In the genomic region with DNA sequence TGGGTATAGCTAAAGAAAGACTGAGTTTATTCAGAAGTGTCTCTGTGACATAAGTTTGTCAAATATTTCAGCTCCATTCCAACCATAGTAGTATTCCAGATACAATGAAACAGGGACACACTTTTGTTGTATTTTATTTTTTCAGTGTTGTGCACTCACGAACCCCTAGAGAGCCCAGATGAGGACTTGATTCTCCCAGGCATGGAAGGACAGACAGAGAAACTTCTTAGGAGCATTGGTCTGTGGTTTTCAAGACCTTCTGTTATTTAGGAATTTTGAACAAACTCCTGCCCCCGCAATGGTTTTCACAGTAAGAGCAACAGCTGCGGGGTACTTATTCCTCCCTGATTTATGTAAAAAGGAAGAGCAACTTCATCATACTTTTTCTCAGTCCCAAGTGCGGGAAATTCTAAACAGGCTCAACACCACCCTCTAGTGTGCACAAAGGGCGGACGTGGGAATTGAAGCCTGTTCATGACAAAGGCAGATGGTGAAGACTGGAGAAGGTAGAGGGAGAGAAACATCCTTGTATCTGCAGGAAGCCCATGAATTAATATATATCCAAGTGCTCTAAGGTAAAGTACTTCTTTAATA, we compare ENCODE assay signal across 8 cellular contexts.
DNase-seq lines count a peak whose midpoint lies in the region; ATAC-seq and TF ChIP-seq lines count a peak whose summit lies in the region.

No MANE protein-coding gene starts in this region.

- no peaks in the 10 kb centered on the region for H3K9me3 Mint-ChIP-seq in MCF 10A (ENCODE audit: unreplicated experiment)

- in situ Hi-C loops in KBM-7 (cut with MboI; ENCODE audit: low pct_unique_long_range_greater_than_20kb, low sequenced_read_pairs) = no loop called here

- no peaks in the 10 kb centered on the region for H3K36me3 ChIP-seq in Peyer's patch

- H3K9me3 ChIP-seq in Peyer's patch = no peaks in the 10 kb centered on the region

- H3K4me3 ChIP-seq in Peyer's patch = no peak overlapping the region

- H3K4me3 Mint-ChIP-seq in MCF 10A (ENCODE audit: unreplicated experiment) = no peak overlapping the region

- ATAC-seq in GM18867 (IDR thresholded peaks at IDR 0.05; ENCODE audit: unreplicated experiment) (peak; percentile 84), GM19035 (IDR thresholded peaks at IDR 0.05; ENCODE audit: unreplicated experiment) (no peak)

- TF ChIP-seq POLR2A in Peyer's patch (IDR thresholded peaks at IDR 0.05) = no peak

- BruUV-seq in MCF 10A (replicated peaks; lab: Mats Ljungman, UMichigan) = no TSS peak

- POLR2A ChIA-PET in MCF 10A (lab: Yijun Ruan, JAX) = no interaction called here

- no peaks in the 10 kb centered on the region for H3K36me3 Mint-ChIP-seq in MCF 10A (ENCODE audit: insufficient read depth, unreplicated experiment)

- CTCF ChIA-PET in MCF 10A (lab: Yijun Ruan, JAX) = interaction anchor here (0.5 to 3.5 kb wide), 36 partner anchors 9 to 989 kb away, joined by 3 to 13 read pairs (median 4); no protein-coding TSS in a partner anchor

- DNase-seq in CD1c-positive myeloid dendritic cell (ENCODE audit: extremely low spot score) (peak; percentile 49), KBM-7 (peak; percentile 72), Peyer's patch (peak in 2 of 3 donors; percentile 22 to 56), MCF 10A (ENCODE audit: unreplicated experiment) (peak; percentile 71), iris pigment epithelial cell (ENCODE audit: low read depth) (peak; percentile 65)
- DNase-seq in stimulated activated CD4-positive, alpha-beta T cell treated with anti-CD3 and anti-CD28 coated beads, Interleukin-4, amount 100 ng/mL, for 1 hour = peak; percentile 3

- H3K27ac Mint-ChIP-seq in MCF 10A (ENCODE audit: low read depth, unreplicated experiment) = no peak overlapping the region

- no peaks in the 10 kb centered on the region for H3K27me3 Mint-ChIP-seq in MCF 10A (ENCODE audit: insufficient read depth, unreplicated experiment)

- H3K27ac ChIP-seq in Peyer's patch = no peak overlapping the region

- H3K4me1 Mint-ChIP-seq in MCF 10A (ENCODE audit: insufficient read depth, unreplicated experiment) = no peaks in the 10 kb centered on the region

- H3K4me1 ChIP-seq in Peyer's patch = no peaks in the 10 kb centered on the region

- intact Hi-C loops in MCF 10A (cut with micrococcal nuclease) = loop anchor here (1.0 to 10.0 kb wide), 4 partner anchors 109 to 829 kb away; no protein-coding TSS in a partner anchor

- TF ChIP-seq CTCF in Peyer's patch (IDR thresholded peaks at IDR 0.05) (peak in 5 of 6 experiments; percentile 13 to 49 (median 41)), MCF 10A (IDR thresholded peaks at IDR 0.05; ENCODE audit: unreplicated experiment) (peak; percentile 54)

- H3K27me3 ChIP-seq in Peyer's patch = no peaks in the 10 kb centered on the region

Comparison
In these comparisons a context has a peak if more than half of its experiments do, and no peak if none do; other contexts are left out.
1. DNase-seq: peak in every context shown above with its lines; median percentile 72 in KBM-7; 71 in MCF 10A; 65 in iris pigment epithelial cell; 49 in CD1c-positive myeloid dendritic cell; 39 in Peyer's patch; 3 in stimulated activated CD4-positive, alpha-beta T cell treated with anti-CD3 and anti-CD28 coated beads, Interleukin-4, amount 100 ng/mL, for 1 hour.